ENCODE assay signal across 8 cellular contexts in the genomic region with DNA sequence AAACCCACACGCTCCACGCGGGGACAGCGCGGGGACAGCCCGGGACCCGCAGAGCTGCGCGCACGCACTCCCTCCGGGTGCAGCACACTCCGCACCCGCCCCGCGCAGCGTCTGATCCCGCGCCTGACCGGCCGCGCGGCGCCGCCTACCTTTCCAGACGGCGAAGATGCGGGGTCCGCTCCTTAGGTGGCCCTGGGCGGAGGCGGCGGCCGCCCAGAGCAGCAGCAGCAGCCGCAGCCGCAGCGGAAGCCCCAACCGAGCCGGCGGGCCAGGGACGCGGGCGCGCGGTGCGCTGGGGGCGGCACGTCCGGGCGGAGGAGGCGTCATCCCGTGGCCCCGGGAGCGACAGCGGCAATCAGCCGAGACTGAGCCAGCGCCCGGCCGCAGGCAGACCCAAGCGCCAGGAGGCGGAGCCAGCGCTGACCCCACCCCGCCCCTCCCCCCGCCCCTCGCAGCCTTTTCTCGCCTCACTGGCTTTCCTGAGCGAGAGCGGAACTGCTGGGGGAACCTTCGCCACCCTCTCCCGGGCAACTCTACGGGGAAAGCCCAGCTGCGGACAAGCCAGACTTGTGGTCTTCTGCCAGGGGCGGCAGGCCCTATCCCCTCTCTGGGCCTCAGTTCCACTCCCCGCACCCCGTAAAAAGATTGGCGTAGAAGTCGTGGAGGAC. TPM values are rescaled to one million over a fixed set of nuclear protein-coding genes. Genes with fewer than 3 reads are reported as not detected.
A peak's percentile ranks its signal among the peaks of the same experiment; 100 is the strongest.
DNase-seq lines count a peak whose midpoint lies in the region; ATAC-seq and TF ChIP-seq lines count a peak whose summit lies in the region.

A gene with protein sequence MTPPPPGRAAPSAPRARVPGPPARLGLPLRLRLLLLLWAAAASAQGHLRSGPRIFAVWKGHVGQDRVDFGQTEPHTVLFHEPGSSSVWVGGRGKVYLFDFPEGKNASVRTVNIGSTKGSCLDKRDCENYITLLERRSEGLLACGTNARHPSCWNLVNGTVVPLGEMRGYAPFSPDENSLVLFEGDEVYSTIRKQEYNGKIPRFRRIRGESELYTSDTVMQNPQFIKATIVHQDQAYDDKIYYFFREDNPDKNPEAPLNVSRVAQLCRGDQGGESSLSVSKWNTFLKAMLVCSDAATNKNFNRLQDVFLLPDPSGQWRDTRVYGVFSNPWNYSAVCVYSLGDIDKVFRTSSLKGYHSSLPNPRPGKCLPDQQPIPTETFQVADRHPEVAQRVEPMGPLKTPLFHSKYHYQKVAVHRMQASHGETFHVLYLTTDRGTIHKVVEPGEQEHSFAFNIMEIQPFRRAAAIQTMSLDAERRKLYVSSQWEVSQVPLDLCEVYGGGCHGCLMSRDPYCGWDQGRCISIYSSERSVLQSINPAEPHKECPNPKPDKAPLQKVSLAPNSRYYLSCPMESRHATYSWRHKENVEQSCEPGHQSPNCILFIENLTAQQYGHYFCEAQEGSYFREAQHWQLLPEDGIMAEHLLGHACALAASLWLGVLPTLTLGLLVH (minus strand): TSS at position 367 of the 668 bp plus-strand sequence. CDS start 40 bp downstream, at position 327.

- no peak for TF ChIP-seq CTCF in chondrocyte (IDR thresholded peaks at IDR 0.05)

- H3K4me3 Mint-ChIP-seq in chondrocyte (ENCODE audit: unreplicated experiment) = peak within 1 kb of the TSS; percentile 64

- no peaks in the 10 kb centered on the region for H3K9me3 Mint-ChIP-seq in chondrocyte (ENCODE audit: low read depth)

- peak; percentile 77 for ATAC-seq in HG02798 (IDR thresholded peaks at IDR 0.05; ENCODE audit: poor library complexity, unreplicated experiment)

- H3K36me3 Mint-ChIP-seq in chondrocyte (ENCODE audit: low read depth) = no peaks in the 10 kb centered on the region

- DNase-seq in DMS 273 (lab: John Stamatoyannopoulos, UW; ENCODE audit: unreplicated experiment) (peak; percentile 78), DMS 273 treated with DMSO at 0.1 percent for 48 hours (lab: John Stamatoyannopoulos, UW) (no peak), NCI-H2196 (lab: John Stamatoyannopoulos, UW; ENCODE audit: unreplicated experiment) (peak; percentile 56), chondrocyte (ENCODE audit: low spot score) (no peak), kidney glomerular epithelial cell (lab: John Stamatoyannopoulos, UW) (peak; percentile 55)
- peak; percentile 57 for DNase-seq in activated CD4-positive, alpha-beta T cell treated with anti-CD3 and anti-CD28 coated beads for 1 hour
- DNase-seq in stimulated activated CD4-positive, alpha-beta T cell treated with anti-CD3 and anti-CD28 coated beads, Interleukin-1b, Interleukin-23, amount 100 ng/mL, for 1 hour (ENCODE audit: low read depth in 2 of 2) = peak; percentile 29 to 58

- H3K27me3 Mint-ChIP-seq in chondrocyte (ENCODE audit: low read depth) = peaks cover 2% of the 10 kb centered on the region

- H3K27ac Mint-ChIP-seq in chondrocyte (ENCODE audit: unreplicated experiment) = no peak within 1 kb of the TSS

- H3K4me1 Mint-ChIP-seq in chondrocyte (ENCODE audit: low read depth) = peaks cover 14% of the 10 kb centered on the region

RNA-seq across cellular contexts. Expression of the gene that starts here (rescaled TPM):
- total RNA-seq in chondrocyte = 1.1 to 3.3 TPM (median 2.3 TPM) in 3 replicates

Comparison
In these comparisons a context has a peak if more than half of its experiments do, and no peak if none do; other contexts are left out.
1. DNase-seq: peak in DMS 273 (single experiment), NCI-H2196 (single experiment), activated CD4-positive, alpha-beta T cell treated with anti-CD3 and anti-CD28 coated beads for 1 hour (single experiment), kidney glomerular epithelial cell (single experiment) and stimulated activated CD4-positive, alpha-beta T cell treated with anti-CD3 and anti-CD28 coated beads, Interleukin-1b, Interleukin-23, amount 100 ng/mL, for 1 hour (2 of 2); none in DMS 273 treated with DMSO at 0.1 percent for 48 hours (single experiment) and chondrocyte (single experiment).